In genomic region chr7:123532788-123533552, GRCh38 we compare ENCODE assay signal across 8 cellular contexts. TPM values are rescaled to one million over a fixed set of nuclear protein-coding genes. Genes with fewer than 3 reads are reported as not detected.
DNase-seq lines count a peak whose midpoint lies in the region; ATAC-seq and TF ChIP-seq lines count a peak whose summit lies in the region.
"Not testable (repeated sequence)": the region's sequence is repeated elsewhere in the genome, so short reads cannot be mapped to it uniquely, and the experiment has no call there.

No MANE protein-coding gene starts in this region.

- not testable (repeated sequence) for H3K27ac Mint-ChIP-seq in activated T-cell treated with anti-CD3 and anti-CD28 coated beads, Interleukin-2, amount 50 U/mL, for 24 hours

- peak; percentile 16 for ATAC-seq in GM18867 (IDR thresholded peaks at IDR 0.05; ENCODE audit: unreplicated experiment)
- ATAC-seq in HG02852 (IDR thresholded peaks at IDR 0.05; ENCODE audit: unreplicated experiment) = peak; percentile 16

- TF ChIP-seq CTCF in 22Rv1 (IDR thresholded peaks at IDR 0.05); Peyer's patch (IDR thresholded peaks at IDR 0.05); kidney epithelial cell (IDR thresholded peaks at IDR 0.05; ENCODE audit: insufficient read depth, low read length, poor library complexity, severe bottlenecking); retinal pigment epithelial cell (conservative IDR thresholded peaks at IDR 0.05; ENCODE audit: low read depth, low read length): not testable (repeated sequence)

- H3K4me3 Mint-ChIP-seq in activated T-cell treated with anti-CD3 and anti-CD28 coated beads, Interleukin-2, amount 50 U/mL, for 24 hours = peak overlapping the region; percentile 51

- H3K36me3 ChIP-seq in Peyer's patch; ectodermal cell (ENCODE audit: control insufficient read depth, insufficient read depth, low read length); kidney epithelial cell (ENCODE audit: control insufficient read depth, insufficient read depth, low read length): not testable (repeated sequence)

- TF ChIP-seq POLR2A in Peyer's patch (IDR thresholded peaks at IDR 0.05) = not testable (repeated sequence)

- not testable (repeated sequence) for H3K9me3 Mint-ChIP-seq in activated T-cell treated with anti-CD3 and anti-CD28 coated beads, Interleukin-2, amount 50 U/mL, for 24 hours

- peak in 2 of 3 donors; percentile 22 to 54 for DNase-seq in Peyer's patch
- DNase-seq in activated T-cell treated with anti-CD3 and anti-CD28 coated beads, Interleukin-2, amount 50 U/mL, for 24 hours = peak; percentile 62
- not testable (repeated sequence) for DNase-seq in kidney epithelial cell (ENCODE audit: low read depth); retinal pigment epithelial cell (ENCODE audit: low read depth)

- not testable (repeated sequence) for H3K36me3 Mint-ChIP-seq in activated T-cell treated with anti-CD3 and anti-CD28 coated beads, Interleukin-2, amount 50 U/mL, for 24 hours (ENCODE audit: low read depth)

- not testable (repeated sequence) for H3K9me3 ChIP-seq in Peyer's patch; ectodermal cell (ENCODE audit: control insufficient read depth, low read length)

- peak overlapping the region; percentile 77 for H3K27ac ChIP-seq in 22Rv1
- H3K27ac ChIP-seq in Peyer's patch; ectodermal cell (ENCODE audit: insufficient read depth, low read depth, low read length, poor library complexity, severe bottlenecking): not testable (repeated sequence)

- 1 to 2% methylated on average over 14 to 26 of the region's 33 CpGs for WGBS in ectodermal cell, 2 experiments

- H3K4me3 ChIP-seq in Peyer's patch = peak overlapping the region in 3 of 4 donors; percentile 9 to 45 (median 17)
- H3K4me3 ChIP-seq in ectodermal cell (ENCODE audit: insufficient read depth, low read depth, low read length) = peak overlapping the region; percentile 35
- H3K4me3 ChIP-seq in kidney epithelial cell (ENCODE audit: low read depth, low read length) = peak overlapping the region; percentile 43
- H3K4me3 ChIP-seq in retinal pigment epithelial cell (ENCODE audit: low read length) = peak overlapping the region; percentile 44

- peaks cover 23% of the 10 kb centered on the region for H3K4me1 Mint-ChIP-seq in activated T-cell treated with anti-CD3 and anti-CD28 coated beads, Interleukin-2, amount 50 U/mL, for 24 hours (ENCODE audit: low read depth)

- H3K27me3 Mint-ChIP-seq in activated T-cell treated with anti-CD3 and anti-CD28 coated beads, Interleukin-2, amount 50 U/mL, for 24 hours = peaks cover 35% of the 10 kb centered on the region

- H3K4me1 ChIP-seq in Peyer's patch; ectodermal cell (ENCODE audit: control insufficient read depth, insufficient read depth, low read length): not testable (repeated sequence)

- H3K27me3 ChIP-seq in Peyer's patch; kidney epithelial cell (ENCODE audit: control insufficient read depth, insufficient read depth, low read length): not testable (repeated sequence)
- peaks cover 13% of the 10 kb centered on the region for H3K27me3 ChIP-seq in ectodermal cell (ENCODE audit: control insufficient read depth, insufficient read depth, low read length, poor library complexity, severe bottlenecking)

RNA-seq across cellular contexts. Expression of gene IQUB, which starts 1.4 kb away (rescaled TPM):
- total RNA-seq in Peyer's patch = not detected
- polyA plus RNA-seq in ectodermal cell (2013, experiment 1 of 4) = 1.5 TPM
- 1.9 TPM for polyA plus RNA-seq in ectodermal cell (2013, experiment 2 of 4)
- 1.3 TPM for polyA plus RNA-seq in ectodermal cell (2013, experiment 3 of 4)
- 1.7 TPM for polyA plus RNA-seq in ectodermal cell (2013, experiment 4 of 4)
- total RNA-seq in kidney epithelial cell = 0.21 and 0.63 TPM in 2 replicates

RNA-seq across cellular contexts. Expression of gene NDUFA5, which starts 24.6 kb away (rescaled TPM):
- 10 to 100 TPM; 35.7 to 55.2 (median 45.4) TPM for total RNA-seq in Peyer's patch
- polyA plus RNA-seq in ectodermal cell (2013, experiment 1 of 4) = 76.4 TPM
- polyA plus RNA-seq in ectodermal cell (2013, experiment 2 of 4) = 80.9 TPM
- polyA plus RNA-seq in ectodermal cell (2013, experiment 3 of 4) = 58.7 TPM
- polyA plus RNA-seq in ectodermal cell (2013, experiment 4 of 4) = 66.7 TPM
- total RNA-seq in kidney epithelial cell = 31.6 and 42.2 TPM in 2 replicates
